Comparison of ENCODE assay signal across 13 cellular contexts in genomic region chr13:87680298-87680697, GRCh38. TPM values are rescaled to one million over a fixed set of nuclear protein-coding genes. Genes with fewer than 3 reads are reported as not detected.
DNase-seq lines count a peak whose midpoint lies in the region; ATAC-seq and TF ChIP-seq lines count a peak whose summit lies in the region.
"Had no signal": no experiment of that assay in that cellular context is flagged by ENCODE, and none has a peak within 500 bp of the region (broad histone marks: within the 10 kb centered on the region; RNA-seq: fewer than 3 reads in every experiment).

No MANE protein-coding gene starts in this region.

- TF ChIP-seq CTCF in LNCAP (IDR thresholded peaks at IDR 0.05), result peak; percentile 29; the same call in 1 of the 2 replicates
- peak; percentile 29; the same call in 1 of the 2 replicates for TF ChIP-seq CTCF in OCI-LY1 (IDR thresholded peaks at IDR 0.05; ENCODE audit: low read length)
- peak; percentile 63 for TF ChIP-seq CTCF in foreskin keratinocyte (conservative IDR thresholded peaks at IDR 0.05)
- no peak for TF ChIP-seq CTCF in ovary (IDR thresholded peaks at IDR 0.05)

- DNase-seq in COR-L47 (lab: John Stamatoyannopoulos, UW) (peak; percentile 79), foreskin keratinocyte (peak; percentile 38 to 64), NCI-H1436 (lab: John Stamatoyannopoulos, UW) (no peak), ovary (no peak)
- DNase-seq in activated naive CD8-positive, alpha-beta T cell treated with anti-CD3 and anti-CD28 coated beads, Interleukin-2, amount 50 U/mL, for 24 hours, result no peak
- no peak for DNase-seq in naive thymus-derived CD8-positive, alpha-beta T cell
- DNase-seq: lower lobe of right lung, MG63, transverse colon had no signal

- TF ChIP-seq POLR2A in ovary (IDR thresholded peaks at IDR 0.05), result no peak

- H3K79me2 ChIP-seq in OCI-LY1 (ENCODE audit: insufficient read depth, low read length), result no peaks in the 10 kb centered on the region

- H3K27me3 ChIP-seq in OCI-LY1 (ENCODE audit: insufficient read depth, low read length) (no peaks in the 10 kb centered on the region), foreskin keratinocyte (peaks cover 35% of the 10 kb centered on the region), ovary (no peaks in the 10 kb centered on the region)
- H3K27me3 ChIP-seq: MG63 had no signal

- intact Hi-C loops in ovary (cut with DNase I), result no loop called here

- H3K36me3 ChIP-seq in OCI-LY1 (ENCODE audit: insufficient read depth, low read length), result no peaks in the 10 kb centered on the region
- H3K36me3 ChIP-seq in ovary, result no peaks in the 10 kb centered on the region
- H3K36me3 ChIP-seq: lower lobe of right lung, MG63, transverse colon had no signal

- TF ChIP-seq EP300 in ovary (IDR thresholded peaks at IDR 0.05), result no peak

- no peaks in the 10 kb centered on the region for H3F3A ChIP-seq in OCI-LY1 (ENCODE audit: insufficient read depth, low read length)

- peaks cover 37% of the 10 kb centered on the region for H3K27me3 Mint-ChIP-seq in activated naive CD8-positive, alpha-beta T cell treated with anti-CD3 and anti-CD28 coated beads, Interleukin-2, amount 50 U/mL, for 24 hours
- peaks cover 13 to 37% (median 21%) of the 10 kb centered on the region in 5 donors for H3K27me3 Mint-ChIP-seq in naive thymus-derived CD8-positive, alpha-beta T cell

- H3K4me3 Mint-ChIP-seq in activated naive CD8-positive, alpha-beta T cell treated with anti-CD3 and anti-CD28 coated beads, Interleukin-2, amount 50 U/mL, for 24 hours, result no peak overlapping the region
- H3K4me3 Mint-ChIP-seq in naive thymus-derived CD8-positive, alpha-beta T cell, result no peak overlapping the region
- H3K4me3 Mint-ChIP-seq: T-helper 1 cell treated with Interleukin-12 subunit alpha and Interleukin-12 subunit beta and Interleukin-4 antibody, amounts not matched to agents 30 μg/mL and 1 μg/mL, for 36 hours had no signal

- no peak overlapping the region for H3K4me3 ChIP-seq in OCI-LY1 (ENCODE audit: low read depth, low read length, poor library complexity, severe bottlenecking)
- no peak overlapping the region for H3K4me3 ChIP-seq in ovary
- H3K4me3 ChIP-seq: lower lobe of right lung, MG63, transverse colon had no signal

- WGBS in ovary, 3 donors, result 7 to 38% (median 18%) methylated on average over 1 of the region's 1 CpG

- no peaks in the 10 kb centered on the region for H3K36me3 Mint-ChIP-seq in activated naive CD8-positive, alpha-beta T cell treated with anti-CD3 and anti-CD28 coated beads, Interleukin-2, amount 50 U/mL, for 24 hours (ENCODE audit: low read depth)
- H3K36me3 Mint-ChIP-seq in naive thymus-derived CD8-positive, alpha-beta T cell, result peaks cover 0 to 5% (median 0%) of the 10 kb centered on the region in 3 donors

- no peak overlapping the region for H3K27ac Mint-ChIP-seq in activated naive CD8-positive, alpha-beta T cell treated with anti-CD3 and anti-CD28 coated beads, Interleukin-2, amount 50 U/mL, for 24 hours
- no peak overlapping the region for H3K27ac Mint-ChIP-seq in naive thymus-derived CD8-positive, alpha-beta T cell
- H3K27ac Mint-ChIP-seq: T-helper 1 cell treated with Interleukin-12 subunit alpha and Interleukin-12 subunit beta and Interleukin-4 antibody, amounts not matched to agents 30 μg/mL and 1 μg/mL, for 36 hours had no signal

- H3K4me2 ChIP-seq in OCI-LY1 (ENCODE audit: low read length), result no peak overlapping the region

- H3K9ac ChIP-seq in OCI-LY1 (ENCODE audit: low read length), result no peak overlapping the region

- H3K9me3 ChIP-seq in OCI-LY1 (ENCODE audit: low read length) (no peaks in the 10 kb centered on the region), ovary (no peaks in the 10 kb centered on the region)
- H3K9me3 ChIP-seq: lower lobe of right lung, MG63, transverse colon had no signal

- H4K20me1 ChIP-seq in OCI-LY1 (ENCODE audit: insufficient read depth, low read length), result no peaks in the 10 kb centered on the region

- H3K4me1 ChIP-seq in OCI-LY1 (ENCODE audit: insufficient read depth, low read length, severe bottlenecking) (no peaks in the 10 kb centered on the region), foreskin keratinocyte (peaks cover 4% of the 10 kb centered on the region), ovary (ENCODE audit: insufficient read depth) (peaks cover 3% of the 10 kb centered on the region)

- no peak overlapping the region for H2AFZ ChIP-seq in OCI-LY1 (ENCODE audit: low read length)

- H3K27ac ChIP-seq in OCI-LY1 (ENCODE audit: low read depth, low read length, poor library complexity, severe bottlenecking) (no peak overlapping the region), foreskin keratinocyte (no peak overlapping the region), ovary (no peak overlapping the region)
- H3K27ac ChIP-seq: lower lobe of right lung, transverse colon had no signal

- H3K9me2 ChIP-seq in OCI-LY1 (ENCODE audit: low read depth, low read length), result no peaks in the 10 kb centered on the region; the same call in 1 of the 2 replicates

- POLR2A ChIA-PET in naive thymus-derived CD8-positive, alpha-beta T cell (lab: Charles Lee), result no interaction called here

- ATAC-seq in foreskin keratinocyte, result no peak
- no peak for ATAC-seq in activated naive CD8-positive, alpha-beta T cell treated with anti-CD3 and anti-CD28 coated beads, Interleukin-2, amount 50 U/mL, for 24 hours
- no peak for ATAC-seq in naive thymus-derived CD8-positive, alpha-beta T cell
- ATAC-seq: lower lobe of right lung had no signal

- peaks cover 14% of the 10 kb centered on the region for H3K4me1 Mint-ChIP-seq in activated naive CD8-positive, alpha-beta T cell treated with anti-CD3 and anti-CD28 coated beads, Interleukin-2, amount 50 U/mL, for 24 hours
- H3K4me1 Mint-ChIP-seq in naive thymus-derived CD8-positive, alpha-beta T cell, result peaks cover 8 to 16% (median 14%) of the 10 kb centered on the region in 4 donors

- no peaks in the 10 kb centered on the region for H3K9me3 Mint-ChIP-seq in activated naive CD8-positive, alpha-beta T cell treated with anti-CD3 and anti-CD28 coated beads, Interleukin-2, amount 50 U/mL, for 24 hours
- H3K9me3 Mint-ChIP-seq in naive thymus-derived CD8-positive, alpha-beta T cell, result peaks cover 0 to 13% (median 0%) of the 10 kb centered on the region in 9 donors
- H3K9me3 Mint-ChIP-seq: T-helper 1 cell treated with Interleukin-12 subunit alpha and Interleukin-12 subunit beta and Interleukin-4 antibody, amounts not matched to agents 30 μg/mL and 1 μg/mL, for 36 hours had no signal

RNA-seq across cellular contexts. Expression of gene SLITRK5, which starts 9.1 kb away (rescaled TPM):
- total RNA-seq in foreskin keratinocyte, result 0.11 and 0.17 TPM in 2 replicates
- polyA plus RNA-seq in foreskin keratinocyte, result 0.06 and 0.07 TPM in 2 replicates
- total RNA-seq in naive thymus-derived CD8-positive, alpha-beta T cell, result not detected
- polyA plus RNA-seq in naive thymus-derived CD8-positive, alpha-beta T cell, result not detected
- total RNA-seq in ovary, result 1 to 10 TPM in 1 of 7 donors, under 1 TPM in 6; 0.15 to 1.8 (median 0.48) TPM
- under 1 TPM; 0.10 to 0.22 TPM for polyA plus RNA-seq in ovary
- total RNA-seq: pulmonary artery endothelial cell had no signal

Comparison
In these comparisons a context has a peak if more than half of its experiments do, and no peak if none do; other contexts are left out.
1. DNase-seq: peak in COR-L47 (single experiment) and foreskin keratinocyte (2 of 2); none in activated naive CD8-positive, alpha-beta T cell treated with anti-CD3 and anti-CD28 coated beads, Interleukin-2, amount 50 U/mL, for 24 hours (single experiment), NCI-H1436 (single experiment), naive thymus-derived CD8-positive, alpha-beta T cell (0 of 10) and ovary (0 of 5).
2. CTCF ChIP-seq: peak in LNCAP (single experiment), OCI-LY1 (single experiment) and foreskin keratinocyte (single experiment); none in ovary (0 of 3).